Comparison of ENCODE assay signal across 8 cellular contexts in genomic region chr17:74957935-74958549, GRCh38. TPM values are rescaled to one million over a fixed set of nuclear protein-coding genes. Genes with fewer than 3 reads are reported as not detected.
DNase-seq lines count a peak whose midpoint lies in the region; ATAC-seq and TF ChIP-seq lines count a peak whose summit lies in the region.

No MANE protein-coding gene starts in this region.

- ATAC-seq in right cardiac atrium (peak; percentile 12 to 30), HG03045 (IDR thresholded peaks at IDR 0.05; ENCODE audit: unreplicated experiment) (no peak), HG03457 (IDR thresholded peaks at IDR 0.05; ENCODE audit: unreplicated experiment) (no peak)

- TF ChIP-seq POLR2A in spleen (IDR thresholded peaks at IDR 0.05) = no peak

- no peaks in the 10 kb centered on the region for H3K36me3 Mint-ChIP-seq in T-helper 2 cell treated with Interferon-gamma antibody and Interleukin-4, amounts not matched to agents 5 μg/mL and 100 μg/mL, for 36 hours (ENCODE audit: low read depth)

- 40% methylated on average over 26 of the region's 26 CpGs for WGBS in right cardiac atrium
- 34 to 47% (median 40%) methylated on average over 17 to 26 of the region's 26 CpGs for WGBS in spleen, 5 donors

- H3K27ac ChIP-seq in right cardiac atrium (ENCODE audit: low read length) = no peak overlapping the region
- H3K27ac ChIP-seq in spleen = no peak overlapping the region

- H3K36me3 ChIP-seq in adipocyte (ENCODE audit: control insufficient read depth, insufficient read depth, low read length, severe bottlenecking) (no peaks in the 10 kb centered on the region), spleen (peaks cover 0 to 29% (median 0%) of the 10 kb centered on the region in 6 donors)

- DNase-seq in GF-D8 (lab: John Stamatoyannopoulos, UW) (peak; percentile 1), MV-4-11 (lab: John Stamatoyannopoulos, UW) (peak; percentile 23), adipocyte (ENCODE audit: low read depth) (peak; percentile 74), right cardiac atrium (peak; percentile 67 to 92 (median 92)), spleen (peak; percentile 93)
- peak; percentile 66 for DNase-seq in T-helper 2 cell treated with Interferon-gamma antibody and Interleukin-4, amounts not matched to agents 5 μg/mL and 100 μg/mL, for 36 hours (ENCODE audit: low spot score)

- H3K4me3 ChIP-seq in adipocyte (ENCODE audit: low read length) = no peak overlapping the region
- no peak overlapping the region for H3K4me3 ChIP-seq in right cardiac atrium (ENCODE audit: low read length)
- H3K4me3 ChIP-seq in spleen = no peak overlapping the region

- H3K4me3 Mint-ChIP-seq in T-helper 2 cell treated with Interferon-gamma antibody and Interleukin-4, amounts not matched to agents 5 μg/mL and 100 μg/mL, for 36 hours = no peak overlapping the region

- intact Hi-C loops in right cardiac atrium (cut with DNase I) (loop anchor here in 2 of 4 donors (5.0 to 10.0 kb wide), 3 partner anchors 166 to 247 kb away; partner anchors contain the start of genes NHERF1 (in 1 of the 2) and NUP85 (in 1 of the 2)), spleen (cut with DNase I; ENCODE audit: low total_unique reads) (no loop called here)

- peaks cover 1% of the 10 kb centered on the region for H3K27me3 Mint-ChIP-seq in T-helper 2 cell treated with Interferon-gamma antibody and Interleukin-4, amounts not matched to agents 5 μg/mL and 100 μg/mL, for 36 hours (ENCODE audit: low read depth)

- no peak overlapping the region for H3K9ac ChIP-seq in adipocyte (ENCODE audit: low read length)

- H3K9me3 ChIP-seq in adipocyte (ENCODE audit: control insufficient read depth, low read length) (no peaks in the 10 kb centered on the region), right cardiac atrium (ENCODE audit: control insufficient read depth, low read length) (no peaks in the 10 kb centered on the region), spleen (peaks cover 0 to 4% (median 0%) of the 10 kb centered on the region in 8 donors)

- H3K27me3 ChIP-seq in adipocyte (replicated peaks; ENCODE audit: control insufficient read depth, insufficient read depth, low read length) = peaks cover 28% of the 10 kb centered on the region
- no peaks in the 10 kb centered on the region for H3K27me3 ChIP-seq in right cardiac atrium (ENCODE audit: control insufficient read depth, insufficient read depth)
- peaks cover 0 to 21% (median 0%) of the 10 kb centered on the region in 7 donors for H3K27me3 ChIP-seq in spleen (replicated peaks in 1 of 7)

- H3K9me3 Mint-ChIP-seq in T-helper 2 cell treated with Interferon-gamma antibody and Interleukin-4, amounts not matched to agents 5 μg/mL and 100 μg/mL, for 36 hours = no peaks in the 10 kb centered on the region

- H3K27ac Mint-ChIP-seq in T-helper 2 cell treated with Interferon-gamma antibody and Interleukin-4, amounts not matched to agents 5 μg/mL and 100 μg/mL, for 36 hours = no peak overlapping the region

- H3K4me1 ChIP-seq in adipocyte (ENCODE audit: control insufficient read depth, insufficient read depth, low read length) (no peaks in the 10 kb centered on the region), right cardiac atrium (ENCODE audit: control insufficient read depth, insufficient read depth, low read length) (no peaks in the 10 kb centered on the region), spleen (peaks cover 0 to 25% (median 13%) of the 10 kb centered on the region in 6 donors)

- peaks cover 4% of the 10 kb centered on the region for H3K4me1 Mint-ChIP-seq in T-helper 2 cell treated with Interferon-gamma antibody and Interleukin-4, amounts not matched to agents 5 μg/mL and 100 μg/mL, for 36 hours (ENCODE audit: low read depth)

- TF ChIP-seq CTCF in spleen (IDR thresholded peaks at IDR 0.05 in 8 of 11, conservative IDR thresholded peaks at IDR 0.05 in 3 of 11) = peak; percentile 79 to 97 (median 94)

RNA-seq across cellular contexts. Expression of gene HID1, which starts 14.5 kb away (rescaled TPM):
- total RNA-seq in right cardiac atrium (10 to 100 TPM in 2 of 4 donors, 1 to 10 TPM in 2; 6.5 to 11.9 (median 10.1) TPM), spleen (10 to 100 TPM; 11.9 to 39.4 (median 26.5) TPM)
- polyA plus RNA-seq in right cardiac atrium (12.0 TPM), spleen (10 to 100 TPM in 2 of 3 donors, 1 to 10 TPM in 1; 5.2 to 23.8 (median 17.2) TPM)

RNA-seq across cellular contexts. Expression of gene OTOP3, which starts 22.3 kb away (rescaled TPM):
- total RNA-seq in right cardiac atrium (not detected), spleen (not detected)
- polyA plus RNA-seq in right cardiac atrium (not detected), spleen (not detected)

RNA-seq across cellular contexts. Expression of gene CDR2L, which starts 29.4 kb away (rescaled TPM):
- total RNA-seq in right cardiac atrium (10 to 100 TPM; 11.0 to 17.5 (median 14.2) TPM), spleen (1 to 10 TPM; 1.5 to 6.0 (median 3.0) TPM)
- polyA plus RNA-seq in right cardiac atrium (13.8 TPM), spleen (1 to 10 TPM in 1 of 3 donors, under 1 TPM in 2; 0.48 to 1.5 (median 0.85) TPM)

RNA-seq across cellular contexts. Expression of gene OTOP2, which starts 34.0 kb away (rescaled TPM):
- not detected for total RNA-seq in right cardiac atrium
- not detected for polyA plus RNA-seq in right cardiac atrium
- total RNA-seq in spleen = not detected
- not detected for polyA plus RNA-seq in spleen

RNA-seq across cellular contexts. Expression of gene USH1G, which starts 35.0 kb away (rescaled TPM):
- under 1 TPM; 0.06 to 0.59 (median 0.27) TPM for total RNA-seq in right cardiac atrium
- polyA plus RNA-seq in right cardiac atrium = 0.23 TPM
- total RNA-seq in spleen = not detected
- polyA plus RNA-seq in spleen = not detected

Comparison
In these comparisons a context has a peak if more than half of its experiments do, and no peak if none do; other contexts are left out.
1. DNase-seq: peak in every context shown above with its lines; median percentile 93 in spleen; 92 in right cardiac atrium; 74 in adipocyte; 66 in T-helper 2 cell treated with Interferon-gamma antibody and Interleukin-4, amounts not matched to agents 5 μg/mL and 100 μg/mL, for 36 hours; 23 in MV-4-11; 1 in GF-D8.
2. ATAC-seq: peak in right cardiac atrium (2 of 2); none in HG03045 (single experiment) and HG03457 (single experiment).